ENCODE assay signal across 13 cellular contexts in genomic region chr4:19301527-19301926, GRCh38.
"Had no signal": no experiment of that assay in that cellular context is flagged by ENCODE, and none has a peak within 500 bp of the region (broad histone marks: within the 10 kb centered on the region; RNA-seq: fewer than 3 reads in every experiment).

No MANE protein-coding gene starts in this region.

- H3K9ac ChIP-seq: parathyroid adenoma had no signal

- H3K36me3 ChIP-seq: ascending aorta, cardiac muscle cell, tibial artery had no signal

- H3K4me1 ChIP-seq: ascending aorta, parathyroid adenoma, tibial artery had no signal

- H3K4me3 ChIP-seq: ascending aorta, cardiac muscle cell, tibial artery had no signal

- H3K79me2 ChIP-seq: parathyroid adenoma had no signal

- DNase-seq: activated CD4-positive, alpha-beta T cell treated with anti-CD3 and anti-CD28 coated beads, Interleukin-2, amount 10 ng/mL, durations not matched to agents 24 days and 14 days; activated CD8-positive, alpha-beta T cell treated with anti-CD3 and anti-CD28 coated beads for 36 hours; activated naive CD4-positive, alpha-beta T cell treated with anti-CD3 and anti-CD28 coated beads for 36 hours; activated T-cell treated with anti-CD3 and anti-CD28 coated beads, Interleukin-2, amount 50 U/mL, for 1 hour; dermis blood vessel endothelial cell; naive thymus-derived CD8-positive, alpha-beta T cell; stimulated activated CD4-positive, alpha-beta T cell treated with anti-CD3 and anti-CD28 coated beads, Interleukin-2, amount 100 ng/mL, for 24 hours; stimulated activated naive CD8-positive, alpha-beta T cell treated with anti-CD3 and anti-CD28 coated beads, Interleukin-15, Interleukin-2, amounts not matched to agents 100 U/mL and 50 U/mL, for 24 hours; substantia nigra; tibial artery had no signal

- H3K27me3 ChIP-seq: ascending aorta, cardiac muscle cell, tibial artery had no signal

- H3K27ac ChIP-seq: ascending aorta, cardiac muscle cell, parathyroid adenoma, tibial artery had no signal
